1 cellular context compared by ENCODE assay signal in the genomic region with DNA sequence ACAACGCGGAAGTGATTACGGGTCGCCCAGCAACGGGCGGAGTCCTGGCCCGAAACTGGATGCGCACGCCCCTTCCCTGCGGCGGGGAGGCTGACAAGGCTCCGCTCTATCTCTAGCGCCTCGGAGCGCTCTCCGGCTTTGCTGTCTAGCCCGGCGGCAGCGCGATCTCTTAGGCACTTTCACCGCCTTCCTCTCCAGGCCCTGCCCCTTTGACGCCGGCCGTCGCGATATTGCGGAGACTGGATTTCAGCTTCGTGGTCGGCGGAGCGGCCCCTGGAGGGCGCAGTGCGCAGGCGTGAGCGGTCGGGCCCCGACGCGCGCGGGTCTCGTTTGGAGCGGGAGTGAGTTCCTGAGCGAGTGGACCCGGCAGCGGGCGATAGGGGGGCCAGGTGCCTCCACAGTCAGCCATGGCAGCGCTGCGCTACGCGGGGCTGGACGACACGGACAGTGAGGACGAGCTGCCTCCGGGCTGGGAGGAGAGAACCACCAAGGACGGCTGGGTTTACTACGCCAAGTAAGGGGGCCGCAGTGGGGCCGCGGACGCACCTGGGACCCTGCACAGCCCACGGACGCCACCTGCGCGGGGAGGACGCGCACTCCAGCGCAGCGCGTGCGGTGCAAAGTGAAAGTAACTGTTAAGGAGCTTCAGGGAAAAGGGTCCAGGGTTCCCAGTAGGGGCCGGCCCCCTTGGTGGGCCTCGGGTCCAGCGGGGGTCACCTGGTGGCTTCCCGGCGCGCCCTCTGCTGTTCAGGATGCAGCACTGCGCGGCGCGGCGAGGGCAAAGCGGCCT.
TF ChIP-seq lines count a peak whose summit lies in the region.

TSS of gene WWOX (plus strand) at position 283 of the 790 bp plus-strand sequence.

TF ChIP-seq in HepG2, 621 proteins besides CTCF, POLR2A, EP300 and RAD21 (continued from another document and continues in another):
- TF ChIP-seq SOX13 (IDR thresholded peaks at IDR 0.05) (no peak), SOX13 (CRISPR knock-in tag; conservative IDR thresholded peaks at IDR 0.05 in 1 of 2, IDR thresholded peaks at IDR 0.05 in 1 of 2) (peak in 1 of 2 experiments; percentile 59; a peak in 2 of 4 replicates), ZC3H4 (CRISPR knock-in tag; IDR thresholded peaks at IDR 0.05; ENCODE audit: borderline replicate concordance) (peak; percentile 78), REXO4 (CRISPR knock-in tag; IDR thresholded peaks at IDR 0.05; ENCODE audit: borderline replicate concordance) (no peak), PAF1 (CRISPR knock-in tag; IDR thresholded peaks at IDR 0.05) (no peak), SPEN (CRISPR knock-in tag; IDR thresholded peaks at IDR 0.05; ENCODE audit: low read depth) (peak; percentile 89), ZNF562 (CRISPR knock-in tag; IDR thresholded peaks at IDR 0.05; ENCODE audit: borderline replicate concordance) (no peak), HIC2 (CRISPR knock-in tag; IDR thresholded peaks at IDR 0.05; ENCODE audit: low read depth) (peak; percentile 47; the same call in 1 of the 2 replicates), IRX3 (CRISPR knock-in tag; IDR thresholded peaks at IDR 0.05; ENCODE audit: borderline replicate concordance, low read depth) (peak; percentile 23; the same call in 1 of the 2 replicates), TSC22D2 (CRISPR knock-in tag; IDR thresholded peaks at IDR 0.05; ENCODE audit: borderline replicate concordance) (no peak), ZBTB7B (CRISPR knock-in tag; IDR thresholded peaks at IDR 0.05) (peak; percentile 99), DPF2 (CRISPR knock-in tag; IDR thresholded peaks at IDR 0.05; ENCODE audit: borderline replicate concordance, low read depth) (0 out of 2 replicates have a peak, but pooled peaks have one; percentile 31), ESRRA (CRISPR knock-in tag; IDR thresholded peaks at IDR 0.05; ENCODE audit: low read depth) (peak; percentile 75), DNMT1 (CRISPR knock-in tag; IDR thresholded peaks at IDR 0.05) (peak; percentile 66; the same call in 1 of the 2 replicates), KDM2A (CRISPR knock-in tag; IDR thresholded peaks at IDR 0.05; ENCODE audit: borderline replicate concordance, low read depth) (peak; percentile 99), MAFF (IDR thresholded peaks at IDR 0.05; ENCODE audit: low read depth, low read length) (no peak), NAIF1 (CRISPR knock-in tag; IDR thresholded peaks at IDR 0.05; ENCODE audit: borderline replicate concordance) (peak; percentile 83), ZNF782 (CRISPR knock-in tag; IDR thresholded peaks at IDR 0.05; ENCODE audit: borderline replicate concordance) (peak; percentile 96), SIX1 (CRISPR knock-in tag; IDR thresholded peaks at IDR 0.05; ENCODE audit: borderline replicate concordance) (no peak), ZNF709 (CRISPR knock-in tag; IDR thresholded peaks at IDR 0.05) (peak; percentile 94), ZNF543 (CRISPR knock-in tag; IDR thresholded peaks at IDR 0.05) (peak; percentile 97), TBX3 (IDR thresholded peaks at IDR 0.05; ENCODE audit: borderline replicate concordance) (peak; percentile 95), CBX5 (CRISPR knock-in tag; IDR thresholded peaks at IDR 0.05; ENCODE audit: borderline replicate concordance) (peak; percentile 97), LBX2 (CRISPR knock-in tag; IDR thresholded peaks at IDR 0.05; ENCODE audit: borderline replicate concordance) (no peak; the same call in 1 of the 2 replicates), PHB2 (IDR thresholded peaks at IDR 0.05; ENCODE audit: partially characterized antibody) (no peak), KAT7 (CRISPR knock-in tag; IDR thresholded peaks at IDR 0.05; ENCODE audit: borderline replicate concordance) (peak; percentile 94), ZNF558 (CRISPR knock-in tag; IDR thresholded peaks at IDR 0.05; ENCODE audit: borderline replicate concordance) (peak; percentile 90; the same call in 1 of the 2 replicates), PPARG (CRISPR knock-in tag; conservative IDR thresholded peaks at IDR 0.05) (peak; percentile 70), PCBP1 (IDR thresholded peaks at IDR 0.05; ENCODE audit: borderline replicate concordance, low read depth, low read length) (0 out of 2 replicates have a peak, but pooled peaks have one; percentile 85), ZNF7 (CRISPR knock-in tag; IDR thresholded peaks at IDR 0.05) (no peak), HNRNPLL (IDR thresholded peaks at IDR 0.05; ENCODE audit: low read depth, low read length, poor library complexity, severe bottlenecking) (peak; percentile 93), ZFP62 (CRISPR knock-in tag; IDR thresholded peaks at IDR 0.05) (no peak), CENPX (CRISPR knock-in tag; IDR thresholded peaks at IDR 0.05) (no peak), ZNF503 (CRISPR knock-in tag; IDR thresholded peaks at IDR 0.05) (no peak; the same call in 1 of the 2 replicates), ZNF232 (CRISPR knock-in tag; IDR thresholded peaks at IDR 0.05; ENCODE audit: borderline replicate concordance) (peak; percentile 67; the same call in 1 of the 2 replicates), HOXD1 (CRISPR knock-in tag; IDR thresholded peaks at IDR 0.05) (peak; percentile 38; the same call in 1 of the 2 replicates)
- TF ChIP-seq, protein P1, sequence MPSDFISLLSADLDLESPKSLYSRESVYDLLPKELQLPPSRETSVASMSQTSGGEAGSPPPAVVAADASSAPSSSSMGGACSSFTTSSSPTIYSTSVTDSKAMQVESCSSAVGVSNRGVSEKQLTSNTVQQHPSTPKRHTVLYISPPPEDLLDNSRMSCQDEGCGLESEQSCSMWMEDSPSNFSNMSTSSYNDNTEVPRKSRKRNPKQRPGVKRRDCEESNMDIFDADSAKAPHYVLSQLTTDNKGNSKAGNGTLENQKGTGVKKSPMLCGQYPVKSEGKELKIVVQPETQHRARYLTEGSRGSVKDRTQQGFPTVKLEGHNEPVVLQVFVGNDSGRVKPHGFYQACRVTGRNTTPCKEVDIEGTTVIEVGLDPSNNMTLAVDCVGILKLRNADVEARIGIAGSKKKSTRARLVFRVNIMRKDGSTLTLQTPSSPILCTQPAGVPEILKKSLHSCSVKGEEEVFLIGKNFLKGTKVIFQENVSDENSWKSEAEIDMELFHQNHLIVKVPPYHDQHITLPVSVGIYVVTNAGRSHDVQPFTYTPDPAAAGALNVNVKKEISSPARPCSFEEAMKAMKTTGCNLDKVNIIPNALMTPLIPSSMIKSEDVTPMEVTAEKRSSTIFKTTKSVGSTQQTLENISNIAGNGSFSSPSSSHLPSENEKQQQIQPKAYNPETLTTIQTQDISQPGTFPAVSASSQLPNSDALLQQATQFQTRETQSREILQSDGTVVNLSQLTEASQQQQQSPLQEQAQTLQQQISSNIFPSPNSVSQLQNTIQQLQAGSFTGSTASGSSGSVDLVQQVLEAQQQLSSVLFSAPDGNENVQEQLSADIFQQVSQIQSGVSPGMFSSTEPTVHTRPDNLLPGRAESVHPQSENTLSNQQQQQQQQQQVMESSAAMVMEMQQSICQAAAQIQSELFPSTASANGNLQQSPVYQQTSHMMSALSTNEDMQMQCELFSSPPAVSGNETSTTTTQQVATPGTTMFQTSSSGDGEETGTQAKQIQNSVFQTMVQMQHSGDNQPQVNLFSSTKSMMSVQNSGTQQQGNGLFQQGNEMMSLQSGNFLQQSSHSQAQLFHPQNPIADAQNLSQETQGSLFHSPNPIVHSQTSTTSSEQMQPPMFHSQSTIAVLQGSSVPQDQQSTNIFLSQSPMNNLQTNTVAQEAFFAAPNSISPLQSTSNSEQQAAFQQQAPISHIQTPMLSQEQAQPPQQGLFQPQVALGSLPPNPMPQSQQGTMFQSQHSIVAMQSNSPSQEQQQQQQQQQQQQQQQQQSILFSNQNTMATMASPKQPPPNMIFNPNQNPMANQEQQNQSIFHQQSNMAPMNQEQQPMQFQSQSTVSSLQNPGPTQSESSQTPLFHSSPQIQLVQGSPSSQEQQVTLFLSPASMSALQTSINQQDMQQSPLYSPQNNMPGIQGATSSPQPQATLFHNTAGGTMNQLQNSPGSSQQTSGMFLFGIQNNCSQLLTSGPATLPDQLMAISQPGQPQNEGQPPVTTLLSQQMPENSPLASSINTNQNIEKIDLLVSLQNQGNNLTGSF (CRISPR knock-in tag; IDR thresholded peaks at IDR 0.05), result no peak; the same call in 1 of the 2 replicates
- TF ChIP-seq, protein P2, sequence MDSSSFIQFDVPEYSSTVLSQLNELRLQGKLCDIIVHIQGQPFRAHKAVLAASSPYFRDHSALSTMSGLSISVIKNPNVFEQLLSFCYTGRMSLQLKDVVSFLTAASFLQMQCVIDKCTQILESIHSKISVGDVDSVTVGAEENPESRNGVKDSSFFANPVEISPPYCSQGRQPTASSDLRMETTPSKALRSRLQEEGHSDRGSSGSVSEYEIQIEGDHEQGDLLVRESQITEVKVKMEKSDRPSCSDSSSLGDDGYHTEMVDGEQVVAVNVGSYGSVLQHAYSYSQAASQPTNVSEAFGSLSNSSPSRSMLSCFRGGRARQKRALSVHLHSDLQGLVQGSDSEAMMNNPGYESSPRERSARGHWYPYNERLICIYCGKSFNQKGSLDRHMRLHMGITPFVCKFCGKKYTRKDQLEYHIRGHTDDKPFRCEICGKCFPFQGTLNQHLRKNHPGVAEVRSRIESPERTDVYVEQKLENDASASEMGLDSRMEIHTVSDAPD (CRISPR knock-in tag; IDR thresholded peaks at IDR 0.05), result peak; percentile 70
- TF ChIP-seq, protein P3, sequence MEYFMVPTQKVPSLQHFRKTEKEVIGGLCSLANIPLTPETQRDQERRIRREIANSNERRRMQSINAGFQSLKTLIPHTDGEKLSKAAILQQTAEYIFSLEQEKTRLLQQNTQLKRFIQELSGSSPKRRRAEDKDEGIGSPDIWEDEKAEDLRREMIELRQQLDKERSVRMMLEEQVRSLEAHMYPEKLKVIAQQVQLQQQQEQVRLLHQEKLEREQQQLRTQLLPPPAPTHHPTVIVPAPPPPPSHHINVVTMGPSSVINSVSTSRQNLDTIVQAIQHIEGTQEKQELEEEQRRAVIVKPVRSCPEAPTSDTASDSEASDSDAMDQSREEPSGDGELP (IDR thresholded peaks at IDR 0.05; ENCODE audit: borderline replicate concordance, low read depth), result peak; percentile 80; the same call in 1 of the 2 replicates
- TF ChIP-seq, protein P4, sequence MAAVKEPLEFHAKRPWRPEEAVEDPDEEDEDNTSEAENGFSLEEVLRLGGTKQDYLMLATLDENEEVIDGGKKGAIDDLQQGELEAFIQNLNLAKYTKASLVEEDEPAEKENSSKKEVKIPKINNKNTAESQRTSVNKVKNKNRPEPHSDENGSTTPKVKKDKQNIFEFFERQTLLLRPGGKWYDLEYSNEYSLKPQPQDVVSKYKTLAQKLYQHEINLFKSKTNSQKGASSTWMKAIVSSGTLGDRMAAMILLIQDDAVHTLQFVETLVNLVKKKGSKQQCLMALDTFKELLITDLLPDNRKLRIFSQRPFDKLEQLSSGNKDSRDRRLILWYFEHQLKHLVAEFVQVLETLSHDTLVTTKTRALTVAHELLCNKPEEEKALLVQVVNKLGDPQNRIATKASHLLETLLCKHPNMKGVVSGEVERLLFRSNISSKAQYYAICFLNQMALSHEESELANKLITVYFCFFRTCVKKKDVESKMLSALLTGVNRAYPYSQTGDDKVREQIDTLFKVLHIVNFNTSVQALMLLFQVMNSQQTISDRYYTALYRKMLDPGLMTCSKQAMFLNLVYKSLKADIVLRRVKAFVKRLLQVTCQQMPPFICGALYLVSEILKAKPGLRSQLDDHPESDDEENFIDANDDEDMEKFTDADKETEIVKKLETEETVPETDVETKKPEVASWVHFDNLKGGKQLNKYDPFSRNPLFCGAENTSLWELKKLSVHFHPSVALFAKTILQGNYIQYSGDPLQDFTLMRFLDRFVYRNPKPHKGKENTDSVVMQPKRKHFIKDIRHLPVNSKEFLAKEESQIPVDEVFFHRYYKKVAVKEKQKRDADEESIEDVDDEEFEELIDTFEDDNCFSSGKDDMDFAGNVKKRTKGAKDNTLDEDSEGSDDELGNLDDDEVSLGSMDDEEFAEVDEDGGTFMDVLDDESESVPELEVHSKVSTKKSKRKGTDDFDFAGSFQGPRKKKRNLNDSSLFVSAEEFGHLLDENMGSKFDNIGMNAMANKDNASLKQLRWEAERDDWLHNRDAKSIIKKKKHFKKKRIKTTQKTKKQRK (IDR thresholded peaks at IDR 0.05; ENCODE audit: low read length), result no peak
- TF ChIP-seq, protein P5, sequence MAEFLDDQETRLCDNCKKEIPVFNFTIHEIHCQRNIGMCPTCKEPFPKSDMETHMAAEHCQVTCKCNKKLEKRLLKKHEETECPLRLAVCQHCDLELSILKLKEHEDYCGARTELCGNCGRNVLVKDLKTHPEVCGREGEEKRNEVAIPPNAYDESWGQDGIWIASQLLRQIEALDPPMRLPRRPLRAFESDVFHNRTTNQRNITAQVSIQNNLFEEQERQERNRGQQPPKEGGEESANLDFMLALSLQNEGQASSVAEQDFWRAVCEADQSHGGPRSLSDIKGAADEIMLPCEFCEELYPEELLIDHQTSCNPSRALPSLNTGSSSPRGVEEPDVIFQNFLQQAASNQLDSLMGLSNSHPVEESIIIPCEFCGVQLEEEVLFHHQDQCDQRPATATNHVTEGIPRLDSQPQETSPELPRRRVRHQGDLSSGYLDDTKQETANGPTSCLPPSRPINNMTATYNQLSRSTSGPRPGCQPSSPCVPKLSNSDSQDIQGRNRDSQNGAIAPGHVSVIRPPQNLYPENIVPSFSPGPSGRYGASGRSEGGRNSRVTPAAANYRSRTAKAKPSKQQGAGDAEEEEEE (CRISPR knock-in tag; IDR thresholded peaks at IDR 0.05; ENCODE audit: borderline replicate concordance), result 0 out of 2 replicates have a peak, but pooled peaks have one; percentile 43
